ENCODE assay signal across 9 cellular contexts in the genomic region with DNA sequence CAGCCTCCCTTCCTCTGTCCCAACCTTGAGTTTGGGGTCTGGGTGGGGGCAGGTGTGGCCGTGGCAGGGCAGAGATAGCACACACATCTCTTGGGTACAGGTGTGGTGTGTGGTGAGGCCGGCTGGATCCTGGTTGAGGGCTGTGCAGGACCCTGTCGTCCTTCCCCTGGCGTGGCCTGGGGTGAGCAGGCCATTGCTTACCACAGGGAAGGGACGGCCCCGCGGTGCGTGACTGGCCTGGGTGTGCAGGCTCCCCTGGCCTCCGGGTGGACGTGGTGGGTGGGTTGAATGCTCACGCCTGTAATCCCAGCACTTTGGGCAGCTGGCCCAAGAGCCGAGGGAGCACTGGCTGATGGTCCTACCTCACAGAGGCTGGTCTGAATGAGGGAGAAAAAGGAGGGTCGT. TPM values are rescaled to one million over a fixed set of nuclear protein-coding genes. Genes with fewer than 3 reads are reported as not detected.
DNase-seq lines count a peak whose midpoint lies in the region; ATAC-seq and TF ChIP-seq lines count a peak whose summit lies in the region.
"Had no signal": no experiment of that assay in that cellular context is flagged by ENCODE, and none has a peak within 500 bp of the region (broad histone marks: within the 10 kb centered on the region; RNA-seq: fewer than 3 reads in every experiment).

No MANE protein-coding gene starts in this region.

- no peak overlapping the region for H3K14ac ChIP-seq in neuronal stem cell (ENCODE audit: low read length)

- H3K36me3 Mint-ChIP-seq in CD4-positive, CD25-positive, alpha-beta regulatory T cell: no peaks in the 10 kb centered on the region

- H4K91ac ChIP-seq in neuronal stem cell (ENCODE audit: low read depth, low read length, poor library complexity): no peak overlapping the region

- no peak for TF ChIP-seq POLR2A in esophagus muscularis mucosa (IDR thresholded peaks at IDR 0.05; ENCODE audit: low read depth)

- H3K27ac ChIP-seq in CD4-positive, CD25-positive, alpha-beta regulatory T cell (ENCODE audit: insufficient read depth, low read length, poor library complexity, severe bottlenecking): no peak overlapping the region
- no peak overlapping the region for H3K27ac ChIP-seq in OCI-LY7 (ENCODE audit: low read depth, low read length, poor library complexity, severe bottlenecking)
- H3K27ac ChIP-seq in esophagus muscularis mucosa (replicated peaks in 1 of 4): peak overlapping the region in 2 of 4 donors; percentile 83 to 86
- no peak overlapping the region for H3K27ac ChIP-seq in neuronal stem cell (replicated peaks; ENCODE audit: low read length)

- CTCF ChIA-PET in OCI-LY7 (lab: Charles Lee; ENCODE audit: unreplicated experiment): no interaction called here

- POLR2A ChIA-PET in OCI-LY7 (lab: Charles Lee): no interaction called here

- ATAC-seq in CD4-positive, CD25-positive, alpha-beta regulatory T cell (ENCODE audit: low read depth in 2 of 2): no peak
- no peak for ATAC-seq in GM18511 (IDR thresholded peaks at IDR 0.05; ENCODE audit: unreplicated experiment)

- no peak overlapping the region for H3K4ac ChIP-seq in neuronal stem cell (ENCODE audit: low read length)

- BruUV-seq in OCI-LY7 (replicated peaks; lab: Mats Ljungman, UMichigan): no TSS peak

- H2AFZ ChIP-seq in OCI-LY7 (ENCODE audit: low read length): no peak overlapping the region
- no peak overlapping the region for H2AFZ ChIP-seq in neuronal stem cell (ENCODE audit: low read length)

- no peak overlapping the region for H2BK15ac ChIP-seq in neuronal stem cell (ENCODE audit: low read length)

- peak overlapping the region; percentile 93 for H3K9ac ChIP-seq in neuronal stem cell (ENCODE audit: low read depth, low read length, poor library complexity)

- DNase-seq in CD4-positive, CD25-positive, alpha-beta regulatory T cell: no peak
- DNase-seq in OCI-LY7 (ENCODE audit: low spot score) (no peak), esophagus muscularis mucosa (ENCODE audit: extremely low spot score) (no peak), neuronal stem cell (ENCODE audit: low spot score) (no peak), NCI-H1092 (lab: John Stamatoyannopoulos, UW) (no peak), GM20000 (ENCODE audit: low spot score) (no peak), COLO668 (lab: John Stamatoyannopoulos, UW; ENCODE audit: unreplicated experiment) (no peak)
- DNase-seq: NCI-H524 treated with DMSO at 0.1 percent for 48 hours had no signal

- no peaks in the 10 kb centered on the region for H3K27me3 ChIP-seq in CD4-positive, CD25-positive, alpha-beta regulatory T cell (ENCODE audit: control insufficient read depth, insufficient read depth, low read length)
- H3K27me3 ChIP-seq in esophagus muscularis mucosa (no peaks in the 10 kb centered on the region), neuronal stem cell (ENCODE audit: control insufficient read depth in 3 of 3, insufficient read depth in 3 of 3, low read depth in 1 of 3, low read length in 3 of 3) (peaks cover 0 to 8% (median 5%) of the 10 kb centered on the region in 3 experiments)

- peaks cover 2% of the 10 kb centered on the region for H3K36me3 ChIP-seq in CD4-positive, CD25-positive, alpha-beta regulatory T cell (ENCODE audit: control insufficient read depth, insufficient read depth, low read length)
- H3K36me3 ChIP-seq in OCI-LY7 (ENCODE audit: insufficient read depth, low read length) (no peaks in the 10 kb centered on the region), esophagus muscularis mucosa (peaks cover 0 to 7% (median 0%) of the 10 kb centered on the region in 4 donors), neuronal stem cell (replicated peaks in 1 of 2; ENCODE audit: control insufficient read depth in 2 of 2, insufficient read depth in 2 of 2, low read length in 2 of 2) (no peaks in the 10 kb centered on the region)

- peak overlapping the region; percentile 44 for H3K4me3 ChIP-seq in CD4-positive, CD25-positive, alpha-beta regulatory T cell (ENCODE audit: low read depth, low read length)
- H3K4me3 ChIP-seq in OCI-LY7 (ENCODE audit: low read depth, low read length, poor library complexity, severe bottlenecking) (peak overlapping the region; percentile 89), esophagus muscularis mucosa (peak overlapping the region; percentile 84 to 99 (median 90)), neuronal stem cell (ENCODE audit: low read length in 2 of 2) (peak overlapping the region; percentile 85 to 90)

- no peak for TF ChIP-seq EP300 in esophagus muscularis mucosa (IDR thresholded peaks at IDR 0.05)

- peaks cover 27% of the 10 kb centered on the region for H3K4me1 ChIP-seq in CD4-positive, CD25-positive, alpha-beta regulatory T cell (ENCODE audit: control insufficient read depth, insufficient read depth, low read length, poor library complexity, severe bottlenecking)
- peaks cover 41% of the 10 kb centered on the region for H3K4me1 ChIP-seq in OCI-LY7 (ENCODE audit: insufficient read depth, low read length, poor library complexity, severe bottlenecking)
- H3K4me1 ChIP-seq in esophagus muscularis mucosa: peaks cover 30 to 59% (median 42%) of the 10 kb centered on the region in 4 donors
- H3K4me1 ChIP-seq in neuronal stem cell (ENCODE audit: control insufficient read depth in 2 of 2, insufficient read depth in 1 of 2, low read depth in 1 of 2, low read length in 2 of 2): peaks cover 13 to 16% of the 10 kb centered on the region in 2 donors

- H3K9me3 ChIP-seq in CD4-positive, CD25-positive, alpha-beta regulatory T cell (ENCODE audit: control insufficient read depth in 2 of 2, low read length in 2 of 2): no peaks in the 10 kb centered on the region
- H3K9me3 ChIP-seq in OCI-LY7 (ENCODE audit: low read length) (no peaks in the 10 kb centered on the region), esophagus muscularis mucosa (no peaks in the 10 kb centered on the region), neuronal stem cell (replicated peaks in 1 of 2; ENCODE audit: control insufficient read depth in 2 of 2, insufficient read depth in 1 of 2, low read depth in 1 of 2, low read length in 2 of 2) (no peaks in the 10 kb centered on the region)

- no peaks in the 10 kb centered on the region for H3K9me3 Mint-ChIP-seq in CD4-positive, CD25-positive, alpha-beta regulatory T cell

- no peak overlapping the region for H2BK5ac ChIP-seq in neuronal stem cell (ENCODE audit: low read length)

- no peaks in the 10 kb centered on the region for H3K9me2 ChIP-seq in OCI-LY7 (ENCODE audit: insufficient read depth, low read length)

- H3K23ac ChIP-seq in neuronal stem cell (ENCODE audit: low read depth, low read length, poor library complexity): peak overlapping the region; percentile 98

- peak overlapping the region; percentile 87 to 93 (median 89) for H3K4me3 Mint-ChIP-seq in CD4-positive, CD25-positive, alpha-beta regulatory T cell

- no peaks in the 10 kb centered on the region for H3K79me2 ChIP-seq in OCI-LY7 (ENCODE audit: insufficient read depth, low read depth, low read length)

- no peak for TF ChIP-seq CTCF in OCI-LY7 (conservative IDR thresholded peaks at IDR 0.05; ENCODE audit: low read length)
- TF ChIP-seq CTCF in esophagus muscularis mucosa (IDR thresholded peaks at IDR 0.05): no peak
- no peak for TF ChIP-seq CTCF in GM20000 (IDR thresholded peaks at IDR 0.05; ENCODE audit: extremely low read depth, missing control alignments)

- H4K20me1 ChIP-seq in OCI-LY7 (ENCODE audit: insufficient read depth, low read length): no peaks in the 10 kb centered on the region

- H3K18ac ChIP-seq in neuronal stem cell (ENCODE audit: low read length): peak overlapping the region; percentile 74

- peak overlapping the region; percentile 74 for H3K4me2 ChIP-seq in OCI-LY7 (ENCODE audit: low read length)
- peak overlapping the region; percentile 86 for H3K4me2 ChIP-seq in neuronal stem cell (ENCODE audit: insufficient read depth, low read length, poor library complexity, severe bottlenecking)

- H2AK5ac ChIP-seq in neuronal stem cell (ENCODE audit: low read depth, low read length): peak overlapping the region; percentile 85

- peaks cover 4 to 29% (median 11%) of the 10 kb centered on the region in 4 donors for H3K4me1 Mint-ChIP-seq in CD4-positive, CD25-positive, alpha-beta regulatory T cell

- peak overlapping the region in 1 of 3 donors; percentile 90 for H3K27ac Mint-ChIP-seq in CD4-positive, CD25-positive, alpha-beta regulatory T cell

- H2BK12ac ChIP-seq in neuronal stem cell (ENCODE audit: low read length): no peak overlapping the region

- intact Hi-C loops in OCI-LY7 (cut with micrococcal nuclease; ENCODE audit: unreplicated experiment): no loop called here
- intact Hi-C loops in esophagus muscularis mucosa (cut with DNase I): no loop called here

- no peaks in the 10 kb centered on the region for H3K27me3 Mint-ChIP-seq in CD4-positive, CD25-positive, alpha-beta regulatory T cell

- peaks cover 7% of the 10 kb centered on the region for H3K79me1 ChIP-seq in neuronal stem cell (ENCODE audit: low read depth, low read length)

- H4K8ac ChIP-seq in neuronal stem cell (ENCODE audit: low read depth, low read length): no peak overlapping the region

- no peak overlapping the region for H2BK120ac ChIP-seq in neuronal stem cell (ENCODE audit: low read depth, low read length)

- WGBS in esophagus muscularis mucosa: 51% methylated on average over 13 of the region's 13 CpGs
- no CpG with 5 or more reads among the region's 13 CpGs for WGBS in neuronal stem cell (ENCODE audit: extremely low coverage in 2 of 2, insufficient read length in 2 of 2, insufficient replicate concordance in 1 of 2), 2 donors

RNA-seq across cellular contexts. Expression of gene ARRDC1, which starts 1.2 kb away (rescaled TPM):
- total RNA-seq in CD4-positive, CD25-positive, alpha-beta regulatory T cell: 73.4 TPM
- polyA plus RNA-seq in CD4-positive, CD25-positive, alpha-beta regulatory T cell: 10 to 100 TPM; 45.5 to 54.0 (median 51.4) TPM
- total RNA-seq in OCI-LY7 (2014; rRNA removed; shearing (Covaris generic)): 47.0 and 70.3 TPM in 2 replicates
- 59.6 and 64.6 TPM in 2 replicates for total RNA-seq in OCI-LY7 (2022)
- total RNA-seq in esophagus muscularis mucosa: 10 to 100 TPM; 16.6 to 28.2 (median 21.7) TPM
- polyA plus RNA-seq in neuronal stem cell (2013, experiment 1 of 2): 28.6 TPM
- polyA plus RNA-seq in neuronal stem cell (2013, experiment 2 of 2): 28.4 TPM

RNA-seq across cellular contexts. Expression of gene EHMT1, which starts 12.1 kb away (rescaled TPM):
- total RNA-seq in CD4-positive, CD25-positive, alpha-beta regulatory T cell: 142 TPM
- 10 to 100 TPM; 17.9 to 20.3 (median 19.3) TPM for polyA plus RNA-seq in CD4-positive, CD25-positive, alpha-beta regulatory T cell
- total RNA-seq in OCI-LY7 (2014; rRNA removed; shearing (Covaris generic)): 143 and 145 TPM in 2 replicates
- total RNA-seq in OCI-LY7 (2022): 291 and 295 TPM in 2 replicates
- total RNA-seq in esophagus muscularis mucosa: 10 to 100 TPM; 71.6 to 78.2 (median 74.2) TPM
- polyA plus RNA-seq in neuronal stem cell (2013, experiment 1 of 2): 50.1 TPM
- 50.3 TPM for polyA plus RNA-seq in neuronal stem cell (2013, experiment 2 of 2)

RNA-seq across cellular contexts. Expression of gene ZMYND19, which starts 16.4 kb away (rescaled TPM):
- 20.4 TPM for total RNA-seq in CD4-positive, CD25-positive, alpha-beta regulatory T cell
- 1 to 10 TPM; 4.4 to 6.3 (median 5.4) TPM for polyA plus RNA-seq in CD4-positive, CD25-positive, alpha-beta regulatory T cell
- 48.4 and 48.5 TPM in 2 replicates for total RNA-seq in OCI-LY7 (2014; rRNA removed; shearing (Covaris generic))
- total RNA-seq in OCI-LY7 (2022): 62.2 and 65.8 TPM in 2 replicates
- total RNA-seq in esophagus muscularis mucosa: 10 to 100 TPM; 10.4 to 18.3 (median 13.7) TPM
- 28.9 TPM for polyA plus RNA-seq in neuronal stem cell (2013, experiment 1 of 2)
- polyA plus RNA-seq in neuronal stem cell (2013, experiment 2 of 2): 28.0 TPM

RNA-seq across cellular contexts. Expression of gene DPH7, which starts 28.0 kb away (rescaled TPM):
- total RNA-seq in CD4-positive, CD25-positive, alpha-beta regulatory T cell: 57.0 TPM
- 10 to 100 TPM; 24.4 to 34.8 (median 28.3) TPM for polyA plus RNA-seq in CD4-positive, CD25-positive, alpha-beta regulatory T cell
- 71.7 and 72.9 TPM in 2 replicates for total RNA-seq in OCI-LY7 (2014; rRNA removed; shearing (Covaris generic))
- total RNA-seq in OCI-LY7 (2022): 88.2 and 95.6 TPM in 2 replicates
- total RNA-seq in esophagus muscularis mucosa: 10 to 100 TPM; 19.9 to 27.8 (median 24.8) TPM
- polyA plus RNA-seq in neuronal stem cell (2013, experiment 1 of 2): 29.5 TPM
- polyA plus RNA-seq in neuronal stem cell (2013, experiment 2 of 2): 29.6 TPM

RNA-seq across cellular contexts. Expression of gene MRPL41, which starts 55.1 kb away (rescaled TPM):
- total RNA-seq in CD4-positive, CD25-positive, alpha-beta regulatory T cell: 64.3 TPM
- polyA plus RNA-seq in CD4-positive, CD25-positive, alpha-beta regulatory T cell: 10 to 100 TPM; 38.1 to 61.1 (median 43.6) TPM
- total RNA-seq in OCI-LY7 (2014; rRNA removed; shearing (Covaris generic)): 26.4 and 38.3 TPM in 2 replicates
- total RNA-seq in OCI-LY7 (2022): 29.3 and 34.8 TPM in 2 replicates
- 10 to 100 TPM; 59.8 to 83.8 (median 78.2) TPM for total RNA-seq in esophagus muscularis mucosa
- polyA plus RNA-seq in neuronal stem cell (2013, experiment 1 of 2): 39.7 TPM
- 37.4 TPM for polyA plus RNA-seq in neuronal stem cell (2013, experiment 2 of 2)
